In the genomic region with DNA sequence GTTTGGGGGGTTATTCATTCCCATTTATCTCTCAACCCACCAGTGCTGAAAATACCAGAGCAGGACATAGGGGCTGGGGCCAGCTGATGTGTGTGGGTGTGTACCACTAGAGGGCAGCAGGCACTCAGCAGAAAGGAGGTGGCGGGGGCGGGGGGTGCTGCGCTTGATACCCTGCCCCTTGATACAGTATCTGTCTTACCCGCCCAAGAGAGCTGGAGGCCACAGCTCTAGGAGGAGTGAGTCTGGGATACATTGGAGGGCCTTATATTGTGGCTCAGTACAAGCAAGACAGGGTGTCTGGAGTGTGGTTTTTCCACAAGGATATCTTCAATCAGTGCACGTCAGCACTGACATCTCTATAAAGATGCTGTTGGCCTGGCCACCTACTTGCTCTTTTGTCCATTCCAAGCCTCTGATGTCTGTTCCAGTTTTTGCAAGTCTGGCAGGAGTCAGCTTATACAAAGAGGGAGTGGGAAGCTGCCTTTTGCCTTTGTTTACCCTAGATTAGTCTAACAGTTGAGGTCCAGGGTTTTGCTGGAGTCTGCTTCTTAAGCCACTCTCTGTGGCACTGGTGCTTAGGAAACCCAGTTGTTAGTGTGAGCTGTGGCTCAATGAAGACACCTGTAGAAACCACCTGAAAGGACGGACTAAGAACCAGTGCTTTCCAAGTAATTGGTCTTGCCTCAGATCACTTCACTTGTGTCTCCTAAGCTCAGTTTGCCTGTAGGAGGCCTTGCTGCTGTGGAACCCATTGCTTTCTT, we compare ENCODE assay signal across 8 cellular contexts. TPM values are rescaled to one million over a fixed set of nuclear protein-coding genes. Genes with fewer than 3 reads are reported as not detected.
A peak's percentile ranks its signal among the peaks of the same experiment; 100 is the strongest.
DNase-seq lines count a peak whose midpoint lies in the region; ATAC-seq and TF ChIP-seq lines count a peak whose summit lies in the region.

No MANE protein-coding gene starts in this region.

- peaks cover 75% of the 10 kb centered on the region for H3K4me1 Mint-ChIP-seq in activated CD4-positive, alpha-beta T cell treated with anti-CD3 and anti-CD28 coated beads, Interleukin-2, amount 10 ng/mL, durations not matched to agents 7 days and 5 days

- no peaks in the 10 kb centered on the region for H3K9me3 Mint-ChIP-seq in activated CD4-positive, alpha-beta T cell treated with anti-CD3 and anti-CD28 coated beads, Interleukin-2, amount 10 ng/mL, durations not matched to agents 7 days and 5 days

- WGBS in mesenchymal stem cell: 88% methylated on average over 6 of the region's 6 CpGs

- H3K9me3 ChIP-seq in DOHH2 (ENCODE audit: control insufficient read depth, insufficient read depth, low read length) (no peaks in the 10 kb centered on the region), mesenchymal stem cell (ENCODE audit: control insufficient read depth, low read length) (no peaks in the 10 kb centered on the region), stomach smooth muscle (ENCODE audit: control insufficient read depth in 2 of 2, low read length in 2 of 2) (no peaks in the 10 kb centered on the region)

- peak overlapping the region; percentile 16 for H3K4me3 Mint-ChIP-seq in activated CD4-positive, alpha-beta T cell treated with anti-CD3 and anti-CD28 coated beads, Interleukin-2, amount 10 ng/mL, durations not matched to agents 7 days and 5 days

- H2BK15ac ChIP-seq in mesenchymal stem cell (ENCODE audit: low read depth, poor library complexity, severe bottlenecking): no peak overlapping the region

- H2BK5ac ChIP-seq in mesenchymal stem cell (ENCODE audit: low read depth, low read length, poor library complexity, severe bottlenecking): no peak overlapping the region

- DNase-seq in activated CD4-positive, alpha-beta T cell treated with anti-CD3 and anti-CD28 coated beads, Interleukin-2, amount 10 ng/mL, durations not matched to agents 7 days and 5 days: peak; percentile 72
- peak; percentile 24 for DNase-seq in effector CD8-positive, alpha-beta T cell (lab: John Stamatoyannopoulos, UW)
- DNase-seq in mesenchymal stem cell (peak; percentile 68), OCI-M2 (lab: John Stamatoyannopoulos, UW; ENCODE audit: unreplicated experiment) (no peak)

- no peak overlapping the region for H3K23ac ChIP-seq in mesenchymal stem cell (ENCODE audit: low read length in 2 of 2)

- no peak overlapping the region for H3K14ac ChIP-seq in mesenchymal stem cell (ENCODE audit: low read length in 2 of 2)

- H3K27ac ChIP-seq in DOHH2 (ENCODE audit: low read depth, low read length) (peak overlapping the region; percentile 11; the same call in 1 of the 2 replicates), KMS-11 (no peak overlapping the region), mesenchymal stem cell (ENCODE audit: low read length, poor library complexity, severe bottlenecking) (no peak overlapping the region), stomach smooth muscle (ENCODE audit: low read length) (peak overlapping the region; percentile 60)

- peaks cover 37% of the 10 kb centered on the region for H3F3A ChIP-seq in DOHH2 (ENCODE audit: control insufficient read depth, insufficient read depth)

- peaks cover 69% of the 10 kb centered on the region for H3K4me1 ChIP-seq in DOHH2 (ENCODE audit: control insufficient read depth, low read length)
- peaks cover 49% of the 10 kb centered on the region for H3K4me1 ChIP-seq in KMS-11 (ENCODE audit: low read depth, poor library complexity, severe bottlenecking)
- H3K4me1 ChIP-seq in mesenchymal stem cell (ENCODE audit: control insufficient read depth, insufficient read depth, low read depth, low read length): peaks cover 43% of the 10 kb centered on the region
- peaks cover 57% of the 10 kb centered on the region for H3K4me1 ChIP-seq in stomach smooth muscle (ENCODE audit: control insufficient read depth, insufficient read depth, low read length)

- H2AFZ ChIP-seq in KMS-11 (ENCODE audit: low read depth): no peak overlapping the region
- no peak overlapping the region for H2AFZ ChIP-seq in mesenchymal stem cell (ENCODE audit: low read depth, low read length)

- H3K18ac ChIP-seq in mesenchymal stem cell (ENCODE audit: low read depth in 1 of 2, low read length in 2 of 2): no peak overlapping the region

- no peak overlapping the region for H4K91ac ChIP-seq in mesenchymal stem cell (ENCODE audit: low read length)

- H3K9ac ChIP-seq in KMS-11: no peak overlapping the region
- H3K9ac ChIP-seq in mesenchymal stem cell (ENCODE audit: low read length): no peak overlapping the region
- H3K9ac ChIP-seq in stomach smooth muscle (ENCODE audit: low read length in 2 of 2): no peak overlapping the region

- H3K4me2 ChIP-seq in DOHH2 (ENCODE audit: low read length): peak overlapping the region; percentile 84
- H3K4me2 ChIP-seq in KMS-11: no peak overlapping the region
- H3K4me2 ChIP-seq in mesenchymal stem cell (ENCODE audit: low read length, poor library complexity, severe bottlenecking): no peak overlapping the region

- H3K4ac ChIP-seq in mesenchymal stem cell (ENCODE audit: low read depth in 1 of 2, low read length in 2 of 2): no peak overlapping the region

- H3K79me2 ChIP-seq in DOHH2 (ENCODE audit: control insufficient read depth, low read length) (peaks cover 87% of the 10 kb centered on the region), KMS-11 (ENCODE audit: insufficient read depth, low read depth) (peaks cover 58% of the 10 kb centered on the region)

- H4K8ac ChIP-seq in mesenchymal stem cell (ENCODE audit: low read length): no peak overlapping the region

- H3K27me3 ChIP-seq in DOHH2 (ENCODE audit: control insufficient read depth, low read length): no peaks in the 10 kb centered on the region
- H3K27me3 ChIP-seq in KMS-11 (ENCODE audit: insufficient read depth, low read depth): no peaks in the 10 kb centered on the region
- no peaks in the 10 kb centered on the region for H3K27me3 ChIP-seq in mesenchymal stem cell (ENCODE audit: control insufficient read depth in 1 of 2, insufficient read depth in 1 of 2, low read length in 2 of 2)
- H3K27me3 ChIP-seq in stomach smooth muscle (ENCODE audit: control insufficient read depth in 1 of 2, insufficient read depth in 2 of 2, low read length in 2 of 2): no peaks in the 10 kb centered on the region

- POLR2A ChIA-PET in activated CD4-positive, alpha-beta T cell treated with anti-CD3 and anti-CD28 coated beads, Interleukin-2, amount 10 ng/mL, durations not matched to agents 7 days and 5 days (lab: Charles Lee): interaction anchor here (0.7 kb wide), 1 partner anchor 8 kb away, joined by 3 read pairs; no protein-coding TSS in a partner anchor

- peaks cover 4% of the 10 kb centered on the region for H3K79me1 ChIP-seq in mesenchymal stem cell (replicated peaks; ENCODE audit: low read length, poor library complexity, severe bottlenecking)

- peak overlapping the region; percentile 17 for H3K4me3 ChIP-seq in DOHH2 (ENCODE audit: low read length)
- no peak overlapping the region for H3K4me3 ChIP-seq in KMS-11 (IDR thresholded peaks at IDR 0.05; ENCODE audit: insufficient read depth, low read depth, low read length)
- no peak overlapping the region for H3K4me3 ChIP-seq in mesenchymal stem cell (ENCODE audit: insufficient read depth in 1 of 2, low read depth in 1 of 2, low read length in 2 of 2)
- H3K4me3 ChIP-seq in stomach smooth muscle (ENCODE audit: low read length in 2 of 2): no peak overlapping the region

- ATAC-seq in HG03342 (IDR thresholded peaks at IDR 0.05; ENCODE audit: unreplicated experiment): no peak

- H3K36me3 ChIP-seq in DOHH2 (ENCODE audit: control insufficient read depth, low read length): peaks cover 83% of the 10 kb centered on the region
- H3K36me3 ChIP-seq in KMS-11 (ENCODE audit: insufficient read depth): no peaks in the 10 kb centered on the region
- H3K36me3 ChIP-seq in mesenchymal stem cell (ENCODE audit: control insufficient read depth in 1 of 2, insufficient read depth in 2 of 2, low read depth in 1 of 2, low read length in 2 of 2): peaks cover 52 to 59% of the 10 kb centered on the region in 2 experiments
- H3K36me3 ChIP-seq in stomach smooth muscle (ENCODE audit: control insufficient read depth in 2 of 2, insufficient read depth in 2 of 2, low read length in 2 of 2): peaks cover 28 to 37% of the 10 kb centered on the region in 2 donors

- peak overlapping the region; percentile 73 for H3K27ac Mint-ChIP-seq in activated CD4-positive, alpha-beta T cell treated with anti-CD3 and anti-CD28 coated beads, Interleukin-2, amount 10 ng/mL, durations not matched to agents 7 days and 5 days

- TF ChIP-seq CTCF in DOHH2 (IDR thresholded peaks at IDR 0.05; ENCODE audit: low read depth, low read length, poor library complexity, severe bottlenecking) (peak; percentile 91), KMS-11 (conservative IDR thresholded peaks at IDR 0.05; ENCODE audit: low read depth, low read length) (peak; percentile 79)

- H3K9me2 ChIP-seq in DOHH2 (replicated peaks; ENCODE audit: control insufficient read depth, low read length): no peaks in the 10 kb centered on the region

- no peak overlapping the region for H2AK5ac ChIP-seq in mesenchymal stem cell (ENCODE audit: low read length, severe bottlenecking)

- H2BK12ac ChIP-seq in mesenchymal stem cell (ENCODE audit: low read length in 2 of 2): no peak overlapping the region

- peaks cover 19% of the 10 kb centered on the region for H4K20me1 ChIP-seq in DOHH2 (ENCODE audit: control insufficient read depth, insufficient read depth, low read depth, low read length)
- no peaks in the 10 kb centered on the region for H4K20me1 ChIP-seq in KMS-11 (ENCODE audit: insufficient read depth)

- H3K36me3 Mint-ChIP-seq in activated CD4-positive, alpha-beta T cell treated with anti-CD3 and anti-CD28 coated beads, Interleukin-2, amount 10 ng/mL, durations not matched to agents 7 days and 5 days (ENCODE audit: low read depth): peaks cover 58% of the 10 kb centered on the region

- H3K27me3 Mint-ChIP-seq in activated CD4-positive, alpha-beta T cell treated with anti-CD3 and anti-CD28 coated beads, Interleukin-2, amount 10 ng/mL, durations not matched to agents 7 days and 5 days: no peaks in the 10 kb centered on the region

- CTCF ChIA-PET in activated CD4-positive, alpha-beta T cell treated with anti-CD3 and anti-CD28 coated beads, Interleukin-2, amount 10 ng/mL, durations not matched to agents 7 days and 5 days (lab: Charles Lee): interaction anchor here (0.6 to 2.9 kb wide), 31 partner anchors 9 to 1450 kb away, joined by 3 to 18 read pairs (median 4); a partner anchor contains a TSS

- no peak overlapping the region for H2BK120ac ChIP-seq in mesenchymal stem cell (ENCODE audit: low read depth, low read length)

RNA-seq across cellular contexts. Expression of a gene that starts 1.5 kb away (rescaled TPM):
- total RNA-seq in activated CD4-positive, alpha-beta T cell treated with anti-CD3 and anti-CD28 coated beads, Interleukin-2, amount 10 ng/mL, durations not matched to agents 7 days and 5 days: 10 to 100 TPM; 29.0 to 29.8 TPM
- 26.0 TPM for polyA plus RNA-seq in mesenchymal stem cell (2013, experiment 1 of 2)
- polyA plus RNA-seq in mesenchymal stem cell (2013, experiment 2 of 2): 25.4 TPM

RNA-seq across cellular contexts. Expression of a gene that starts 4.5 kb away (rescaled TPM):
- 100 to 1,000 TPM; 107 to 131 TPM for total RNA-seq in activated CD4-positive, alpha-beta T cell treated with anti-CD3 and anti-CD28 coated beads, Interleukin-2, amount 10 ng/mL, durations not matched to agents 7 days and 5 days
- polyA plus RNA-seq in mesenchymal stem cell (2013, experiment 1 of 2): 220 TPM
- 221 TPM for polyA plus RNA-seq in mesenchymal stem cell (2013, experiment 2 of 2)

Comparison
In these comparisons a context has a peak if more than half of its experiments do, and no peak if none do; other contexts are left out.
1. H3K27ac ChIP-seq: peak in DOHH2 (single experiment) and stomach smooth muscle (single experiment); none in KMS-11 (single experiment) and mesenchymal stem cell (single experiment).